ENCODE assay signal across 17 cellular contexts in genomic region chr13:37225414-37226047, GRCh38.
DNase-seq lines count a peak whose midpoint lies in the region; ATAC-seq and TF ChIP-seq lines count a peak whose summit lies in the region.
"Had no signal": no experiment of that assay in that cellular context is flagged by ENCODE, and none has a peak within 500 bp of the region (broad histone marks: within the 10 kb centered on the region; RNA-seq: fewer than 3 reads in every experiment).

No MANE protein-coding gene starts in this region.

- no peak overlapping the region for H3K23ac ChIP-seq in mesenchymal stem cell (ENCODE audit: low read length in 2 of 2)

- no peak overlapping the region for H2AK5ac ChIP-seq in mesenchymal stem cell (ENCODE audit: low read length, severe bottlenecking)

- WGBS in mesenchymal stem cell: 81% methylated on average over 1 of the region's 1 CpG
- 60 to 81% (median 77%) methylated on average over 1 of the region's 1 CpG for WGBS in ovary, 3 donors

- TF ChIP-seq EP300 in ovary (IDR thresholded peaks at IDR 0.05): no peak

- H4K8ac ChIP-seq in mesenchymal stem cell (ENCODE audit: low read length): no peak overlapping the region

- TF ChIP-seq POLR2A in ovary (IDR thresholded peaks at IDR 0.05): no peak

- peak overlapping the region; percentile 43 for H3K27ac ChIP-seq in AG04450 (ENCODE audit: low read depth, low read length)
- peak overlapping the region; percentile 58 for H3K27ac ChIP-seq in epithelial cell of prostate
- H3K27ac ChIP-seq in mesenchymal stem cell (ENCODE audit: low read length, poor library complexity, severe bottlenecking): no peak overlapping the region
- no peak overlapping the region for H3K27ac ChIP-seq in ovary
- H3K27ac ChIP-seq: VCaP had no signal

- H3K18ac ChIP-seq in mesenchymal stem cell (ENCODE audit: low read depth in 1 of 2, low read length in 2 of 2): peak overlapping the region in 1 of 2 experiments; percentile 33

- CTCF ChIA-PET in AG04450 (lab: Charles Lee): no interaction called here

- H2AFZ ChIP-seq in mesenchymal stem cell (ENCODE audit: low read depth, low read length): no peak overlapping the region

- no peak overlapping the region for H2BK12ac ChIP-seq in mesenchymal stem cell (ENCODE audit: low read length in 2 of 2)

- H2BK120ac ChIP-seq in mesenchymal stem cell (ENCODE audit: low read depth, low read length): no peak overlapping the region

- H3K79me1 ChIP-seq in mesenchymal stem cell (replicated peaks; ENCODE audit: low read length, poor library complexity, severe bottlenecking): no peaks in the 10 kb centered on the region

- peak overlapping the region; percentile 58 for H3K9ac ChIP-seq in mesenchymal stem cell (ENCODE audit: low read length)

- no peak overlapping the region for H3K14ac ChIP-seq in mesenchymal stem cell (ENCODE audit: low read length in 2 of 2)

- H3K4me3 ChIP-seq in AG04450 (ENCODE audit: low read depth, low read length): no peak overlapping the region
- no peak overlapping the region for H3K4me3 ChIP-seq in mesenchymal stem cell (ENCODE audit: insufficient read depth in 1 of 2, low read depth in 1 of 2, low read length in 2 of 2)
- H3K4me3 ChIP-seq in ovary: no peak overlapping the region

- DNase-seq in AG04450 (ENCODE audit: low read depth, low spot score) (no peak), LHCN-M2 (ENCODE audit: low read depth) (peak; percentile 54), epithelial cell of prostate (ENCODE audit: low read depth, low spot score) (peak; percentile 70), mesenchymal stem cell (peak; percentile 17), cerebellar cortex (ENCODE audit: low spot score) (no peak), ovary (no peak), germinal center (ENCODE audit: low spot score) (no peak)
- DNase-seq: activated CD8-positive, alpha-beta T cell treated with anti-CD3 and anti-CD28 coated beads for 36 hours; amygdala; KBM-7; NCI-H1417 treated with DMSO at 0.1 percent for 48 hours; NCI-H345; retina had no signal

- no peaks in the 10 kb centered on the region for H3K27me3 ChIP-seq in AG04450 (ENCODE audit: control insufficient read depth, insufficient read depth, low read length)
- H3K27me3 ChIP-seq in mesenchymal stem cell (ENCODE audit: control insufficient read depth in 1 of 2, insufficient read depth in 1 of 2, low read length in 2 of 2): no peaks in the 10 kb centered on the region
- H3K27me3 ChIP-seq in ovary: no peaks in the 10 kb centered on the region

- no peak overlapping the region for H2BK5ac ChIP-seq in mesenchymal stem cell (ENCODE audit: low read depth, low read length, poor library complexity, severe bottlenecking)

- no peak overlapping the region for H3K4me2 ChIP-seq in mesenchymal stem cell (ENCODE audit: low read length, poor library complexity, severe bottlenecking)

- TF ChIP-seq CTCF in AG04450 (IDR thresholded peaks at IDR 0.05; ENCODE audit: low read depth, low read length) (no peak), ovary (IDR thresholded peaks at IDR 0.05) (no peak)

- no peak overlapping the region for H3K4ac ChIP-seq in mesenchymal stem cell (ENCODE audit: low read depth in 1 of 2, low read length in 2 of 2)

- intact Hi-C loops in ovary (cut with DNase I): no loop called here

- no peaks in the 10 kb centered on the region for H3K36me3 ChIP-seq in mesenchymal stem cell (ENCODE audit: control insufficient read depth in 1 of 2, insufficient read depth in 2 of 2, low read depth in 1 of 2, low read length in 2 of 2)
- no peaks in the 10 kb centered on the region for H3K36me3 ChIP-seq in ovary

- H3K9me3 ChIP-seq in AG04450 (ENCODE audit: control insufficient read depth, insufficient read depth, low read length) (no peaks in the 10 kb centered on the region), mesenchymal stem cell (ENCODE audit: control insufficient read depth, low read length) (peaks cover 5% of the 10 kb centered on the region), ovary (no peaks in the 10 kb centered on the region)

- POLR2A ChIA-PET in AG04450 (lab: Yijun Ruan, JAX): no interaction called here

- no peak overlapping the region for H2BK15ac ChIP-seq in mesenchymal stem cell (ENCODE audit: low read depth, poor library complexity, severe bottlenecking)

- no peak for ATAC-seq in GM18861 (IDR thresholded peaks at IDR 0.05; ENCODE audit: unreplicated experiment)
- ATAC-seq: activated CD8-positive, alpha-beta T cell treated with anti-CD3 and anti-CD28 coated beads for 36 hours; natural killer cell treated with Interleukin-12 subunit alpha and Interleukin-12 subunit beta and Interleukin-15 and Interleukin-18, amount 100 ng/mL, for 72 hours; stimulated activated effector memory CD8-positive, alpha-beta T cell treated with anti-CD3 and anti-CD28 coated beads, Interleukin-12 subunit alpha, Interleukin-12 subunit beta, amount 100 ng/mL, for 72 hours had no signal

- H3K4me1 ChIP-seq in mesenchymal stem cell (ENCODE audit: control insufficient read depth, insufficient read depth, low read depth, low read length) (no peaks in the 10 kb centered on the region), ovary (ENCODE audit: insufficient read depth) (no peaks in the 10 kb centered on the region)

- H4K91ac ChIP-seq in mesenchymal stem cell (ENCODE audit: low read length): no peak overlapping the region

Comparison
In these comparisons a context has a peak if more than half of its experiments do, and no peak if none do; other contexts are left out.
1. DNase-seq: peak in LHCN-M2 (single experiment), epithelial cell of prostate (single experiment) and mesenchymal stem cell (single experiment); none in AG04450 (single experiment), cerebellar cortex (single experiment), ovary (0 of 5) and germinal center (single experiment).
2. H3K27ac ChIP-seq: peak in AG04450 (single experiment) and epithelial cell of prostate (single experiment); none in mesenchymal stem cell (single experiment) and ovary (0 of 2).